ENCODE assay signal across 10 cellular contexts in the genomic region with DNA sequence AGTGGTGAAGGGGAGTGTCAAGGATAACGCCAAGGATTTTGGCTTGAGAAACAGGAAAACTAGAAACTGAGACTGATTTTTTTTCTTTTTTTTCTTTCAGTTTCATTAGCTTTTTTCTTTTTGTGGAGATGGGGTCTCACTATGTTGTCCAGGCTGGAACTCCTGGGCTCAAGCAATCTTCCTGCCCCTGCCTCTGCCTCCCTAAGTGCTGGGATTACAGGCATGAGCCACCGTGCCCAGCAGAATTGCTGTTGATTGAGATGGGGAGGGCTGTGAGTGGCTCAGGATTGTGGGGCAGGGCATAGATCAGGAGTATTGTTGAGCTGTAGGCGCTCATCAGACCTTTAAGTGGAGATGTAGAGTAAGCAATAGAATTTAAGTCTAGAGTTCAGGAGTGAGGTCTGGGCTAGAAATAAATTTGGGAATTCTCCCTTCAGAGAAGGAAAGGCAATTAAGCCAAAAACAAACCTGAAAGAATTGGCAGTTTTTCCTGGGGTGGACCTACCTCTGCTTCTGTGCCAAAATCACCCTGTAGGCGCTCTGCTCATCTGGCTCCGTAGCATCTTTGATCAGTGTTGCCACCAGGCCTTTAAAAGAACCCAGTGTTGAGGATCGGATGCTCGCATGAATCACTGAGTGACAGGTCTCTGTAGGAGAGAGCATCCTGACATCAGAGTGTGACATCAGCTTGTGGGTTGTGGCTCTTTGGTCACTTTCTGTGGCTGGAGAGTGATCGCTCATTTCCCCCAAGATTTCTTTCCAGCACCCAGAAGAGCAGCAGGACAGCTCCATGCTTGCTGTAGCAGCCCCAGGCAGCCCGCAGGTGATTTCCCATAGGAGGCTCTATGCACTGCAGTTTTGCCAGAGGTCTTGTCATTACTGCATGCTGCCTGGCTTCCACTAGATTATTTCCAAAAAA. TPM values are rescaled to one million over a fixed set of nuclear protein-coding genes. Genes with fewer than 3 reads are reported as not detected.
DNase-seq lines count a peak whose midpoint lies in the region; ATAC-seq, FAIRE-seq and TF ChIP-seq lines count a peak whose summit lies in the region.
"Had no signal": no experiment of that assay in that cellular context is flagged by ENCODE, and none has a peak within 500 bp of the region (broad histone marks: within the 10 kb centered on the region; RNA-seq: fewer than 3 reads in every experiment).

No MANE protein-coding gene starts in this region.

- H3K4me1 ChIP-seq in mammary epithelial cell (ENCODE audit: insufficient read depth, low read length) (peaks cover 24% of the 10 kb centered on the region), H1 (replicated peaks in 1 of 4; ENCODE audit: control insufficient read depth in 3 of 4, insufficient read depth in 4 of 4, low read length in 3 of 4) (peaks cover 0 to 9% (median 5%) of the 10 kb centered on the region in 4 experiments; a peak in 4 of 7 replicates)
- H3K4me1 ChIP-seq: ascending aorta had no signal

- H3K4me3 ChIP-seq in mammary epithelial cell (replicated peaks in 1 of 3; ENCODE audit: insufficient read depth in 1 of 3, low read depth in 2 of 3, low read length in 3 of 3) (no peak overlapping the region), H1 (ENCODE audit: extremely low read depth in 1 of 4, insufficient read depth in 2 of 4, low read depth in 3 of 4, low read length in 4 of 4) (no peak overlapping the region)
- H3K4me3 ChIP-seq: ascending aorta had no signal

- H4K8ac ChIP-seq in H1 (ENCODE audit: extremely low read depth, insufficient read depth, low read length) = no peak overlapping the region

- TF ChIP-seq CTCF in mammary epithelial cell (conservative IDR thresholded peaks at IDR 0.05 in 1 of 2, IDR thresholded peaks at IDR 0.05 in 1 of 2; ENCODE audit: extremely low read depth in 1 of 2, insufficient read depth in 1 of 2, low read depth in 1 of 2, low read length in 2 of 2) (no peak), MCF 10A (IDR thresholded peaks at IDR 0.05; ENCODE audit: unreplicated experiment) (no peak), H1 (IDR thresholded peaks at IDR 0.05; ENCODE audit: control extremely low read depth in 1 of 3, insufficient read depth in 1 of 3, low read depth in 1 of 3, low read length in 3 of 3) (no peak), endothelial cell (IDR thresholded peaks at IDR 0.05; ENCODE audit: unreplicated experiment) (no peak)

- no peak overlapping the region for H3K4me2 ChIP-seq in mammary epithelial cell (ENCODE audit: insufficient read depth, low read depth, low read length)
- H3K4me2 ChIP-seq in H1 (ENCODE audit: insufficient read depth in 1 of 2, low read depth in 2 of 2, low read length in 2 of 2) = no peak overlapping the region

- H3K27ac ChIP-seq in mammary epithelial cell (ENCODE audit: insufficient read depth, low read depth, low read length) (no peak overlapping the region), H1 (ENCODE audit: low read depth, low read length) (no peak overlapping the region)
- H3K27ac ChIP-seq: ascending aorta had no signal

- H2AFZ ChIP-seq in mammary epithelial cell (ENCODE audit: low read depth, low read length) = no peak overlapping the region
- no peak overlapping the region for H2AFZ ChIP-seq in H1 (ENCODE audit: low read length)

- ATAC-seq in stimulated activated naive CD8-positive, alpha-beta T cell treated with anti-CD3 and anti-CD28 coated beads, Interleukin-15, amount 100 ng/mL, for 72 hours = peak; percentile 100

- no peak overlapping the region for H3K27ac Mint-ChIP-seq in MCF 10A (ENCODE audit: low read depth, unreplicated experiment)
- H3K27ac Mint-ChIP-seq in stimulated activated naive CD8-positive, alpha-beta T cell treated with anti-CD3 and anti-CD28 coated beads, Interleukin-15, amount 100 ng/mL, for 72 hours = peak overlapping the region in 1 of 2 donors; percentile 5
- H3K27ac Mint-ChIP-seq in endothelial cell (ENCODE audit: unreplicated experiment) = no peak overlapping the region

- H3K23me2 ChIP-seq in H1 (ENCODE audit: low read depth, low read length) = no peaks in the 10 kb centered on the region

- intact Hi-C loops in mammary epithelial cell (cut with micrococcal nuclease) = no loop called here
- intact Hi-C loops in MCF 10A (cut with micrococcal nuclease) = no loop called here

- H3K36me3 Mint-ChIP-seq in MCF 10A (ENCODE audit: insufficient read depth, unreplicated experiment) (no peaks in the 10 kb centered on the region), endothelial cell (ENCODE audit: low read depth, unreplicated experiment) (no peaks in the 10 kb centered on the region)

- H3K9ac ChIP-seq in mammary epithelial cell (ENCODE audit: insufficient read depth, low read length) (no peak overlapping the region), H1 (replicated peaks in 1 of 4; ENCODE audit: extremely low read depth in 1 of 4, low read depth in 3 of 4, low read length in 3 of 4) (no peak overlapping the region)

- H3K4ac ChIP-seq in H1 (replicated peaks; ENCODE audit: insufficient read length, low read depth, low read length) = no peak overlapping the region

- no peak overlapping the region for H3K14ac ChIP-seq in H1 (ENCODE audit: insufficient read length)

- no peak overlapping the region for H3K18ac ChIP-seq in H1 (ENCODE audit: extremely low read depth, low read length)

- BruUV-seq in mammary epithelial cell (replicated peaks; lab: Mats Ljungman, UMichigan) (no TSS peak), MCF 10A (replicated peaks; lab: Mats Ljungman, UMichigan) (no TSS peak)

- H3K9me3 Mint-ChIP-seq in MCF 10A (ENCODE audit: unreplicated experiment) (no peaks in the 10 kb centered on the region), endothelial cell (ENCODE audit: unreplicated experiment) (no peaks in the 10 kb centered on the region)
- H3K9me3 Mint-ChIP-seq in stimulated activated naive CD8-positive, alpha-beta T cell treated with anti-CD3 and anti-CD28 coated beads, Interleukin-15, amount 100 ng/mL, for 72 hours = no peaks in the 10 kb centered on the region

- H2BK12ac ChIP-seq in H1 (ENCODE audit: low read depth, low read length) = no peak overlapping the region

- no peaks in the 10 kb centered on the region for H3K36me3 ChIP-seq in mammary epithelial cell (ENCODE audit: insufficient read depth, low read length)
- H3K36me3 ChIP-seq in H1 (ENCODE audit: control insufficient read depth in 2 of 4, insufficient read depth in 4 of 4, low read length in 3 of 4) = no peaks in the 10 kb centered on the region
- H3K36me3 ChIP-seq: ascending aorta had no signal

- no peaks in the 10 kb centered on the region for H3K79me1 ChIP-seq in H1 (ENCODE audit: low read depth, low read length)

- H4K5ac ChIP-seq in H1 (ENCODE audit: insufficient read length, low read depth, low read length) = no peak overlapping the region

- no peak for TF ChIP-seq RAD21 in H1 (IDR thresholded peaks at IDR 0.05 in 1 of 2, conservative IDR thresholded peaks at IDR 0.05 in 1 of 2; ENCODE audit: low read depth in 2 of 2, low read length in 2 of 2)

- H3K9me3 ChIP-seq in mammary epithelial cell (replicated peaks; ENCODE audit: insufficient read depth, low read length) (no peaks in the 10 kb centered on the region), H1 (ENCODE audit: insufficient read depth in 2 of 2, low read depth in 1 of 2, low read length in 1 of 2) (no peaks in the 10 kb centered on the region)
- H3K9me3 ChIP-seq: ascending aorta had no signal

- in situ Hi-C loops in mammary epithelial cell (cut with MboI; ENCODE audit: low sequenced_read_pairs in 2 of 2) = no loop called here

- TF ChIP-seq EP300 in H1 (IDR thresholded peaks at IDR 0.05; ENCODE audit: borderline replicate concordance in 1 of 2, low read depth in 2 of 2, low read length in 2 of 2) = no peak

- no peak for TF ChIP-seq POLR2A in H1 (IDR thresholded peaks at IDR 0.05; ENCODE audit: control extremely low read depth in 1 of 2, low read depth in 2 of 2, low read length in 2 of 2)

- no peak overlapping the region for H3K4me3 Mint-ChIP-seq in MCF 10A (ENCODE audit: unreplicated experiment)
- H3K4me3 Mint-ChIP-seq in stimulated activated naive CD8-positive, alpha-beta T cell treated with anti-CD3 and anti-CD28 coated beads, Interleukin-15, amount 100 ng/mL, for 72 hours = no peak overlapping the region
- no peak overlapping the region for H3K4me3 Mint-ChIP-seq in endothelial cell (ENCODE audit: unreplicated experiment)

- H4K20me1 ChIP-seq in mammary epithelial cell (ENCODE audit: insufficient read depth, low read length) (no peaks in the 10 kb centered on the region), H1 (replicated peaks in 1 of 2; ENCODE audit: control insufficient read depth in 1 of 2, insufficient read depth in 2 of 2, low read length in 2 of 2) (peaks cover 0 to 3% of the 10 kb centered on the region in 2 experiments)

- H3K27me3 Mint-ChIP-seq in MCF 10A (ENCODE audit: insufficient read depth, unreplicated experiment) (no peaks in the 10 kb centered on the region), endothelial cell (ENCODE audit: unreplicated experiment) (peaks cover 2% of the 10 kb centered on the region)
- no peaks in the 10 kb centered on the region for H3K27me3 Mint-ChIP-seq in stimulated activated naive CD8-positive, alpha-beta T cell treated with anti-CD3 and anti-CD28 coated beads, Interleukin-15, amount 100 ng/mL, for 72 hours

- no peak overlapping the region for H2BK20ac ChIP-seq in H1 (ENCODE audit: low read length)

- POLR2A ChIA-PET in MCF 10A (lab: Yijun Ruan, JAX) = interaction anchor here (0.7 to 9.2 kb wide), 5 partner anchors 9 to 129 kb away, joined by 3 to 74 read pairs (median 4); a partner anchor contains a TSS
- POLR2A ChIA-PET in H1 (lab: Charles Lee; ENCODE audit: partially characterized antibody) = interaction anchor here (1.5 kb wide), 1 partner anchor 15 kb away, joined by 4 read pairs; no protein-coding TSS in a partner anchor

- FAIRE-seq in RCC 7860 (lab: Jason Lieb, UNC) (no peak), H1 (lab: Jason Lieb, UNC) (no peak)

- H3K4me1 Mint-ChIP-seq in MCF 10A (ENCODE audit: insufficient read depth, unreplicated experiment) (peaks cover 20% of the 10 kb centered on the region), endothelial cell (ENCODE audit: unreplicated experiment) (peaks cover 6% of the 10 kb centered on the region)
- H3K4me1 Mint-ChIP-seq in stimulated activated naive CD8-positive, alpha-beta T cell treated with anti-CD3 and anti-CD28 coated beads, Interleukin-15, amount 100 ng/mL, for 72 hours = peaks cover 28% of the 10 kb centered on the region

- no peak overlapping the region for H4K91ac ChIP-seq in H1 (replicated peaks; ENCODE audit: insufficient read length, low read length)

- H2BK120ac ChIP-seq in H1 (replicated peaks; ENCODE audit: low read depth, low read length) = no peak overlapping the region

- no peak overlapping the region for H2BK5ac ChIP-seq in H1 (ENCODE audit: low read depth, low read length)

- H3K79me2 ChIP-seq in mammary epithelial cell (ENCODE audit: insufficient read depth, low read length) (peaks cover 94% of the 10 kb centered on the region), H1 (ENCODE audit: control insufficient read depth in 1 of 2, insufficient read depth in 2 of 2, low read length in 2 of 2) (peaks cover 0 to 31% of the 10 kb centered on the region in 2 experiments; a peak in 2 of 4 replicates)

- dilution Hi-C loops in mammary epithelial cell (cut with HindIII; ENCODE audit: low sequenced_read_pairs) = no loop called here

- H2AK5ac ChIP-seq in H1 (ENCODE audit: low read depth, low read length) = peak overlapping the region; percentile 53; the same call in 1 of the 2 replicates

- WGBS in mammary epithelial cell (ENCODE audit: low coverage, missing lambda C conversion rate) = 90% methylated on average over 8 of the region's 9 CpGs
- WGBS in H1 (ENCODE audit: extremely low coverage in 1 of 2, insufficient coverage in 1 of 2, insufficient read length in 1 of 2, insufficient replicate concordance in 2 of 2, low coverage in 1 of 2, low lambda C conversion rate in 2 of 2, missing lambda C conversion rate in 1 of 2), 2 experiments = 88% methylated on average over 9 of the region's 9 CpGs; no CpG with 5 or more reads in 1 of the 2 experiments

- H3K27me3 ChIP-seq in mammary epithelial cell (ENCODE audit: insufficient read depth, low read length) = no peaks in the 10 kb centered on the region
- H3K27me3 ChIP-seq in H1 (replicated peaks in 1 of 4; ENCODE audit: control insufficient read depth in 3 of 4, extremely low read depth in 1 of 4, insufficient read depth in 3 of 4, low read length in 3 of 4) = no peaks in the 10 kb centered on the region
- H3K27me3 ChIP-seq: ascending aorta had no signal

- CTCF ChIA-PET in mammary epithelial cell (lab: Charles Lee; ENCODE audit: low non-redundant PET) = no interaction called here
- CTCF ChIA-PET in MCF 10A (lab: Yijun Ruan, JAX) = interaction anchor here (0.6 to 3.2 kb wide), 5 partner anchors 66 to 259 kb away, joined by 3 to 13 read pairs (median 4); no protein-coding TSS in a partner anchor
- CTCF ChIA-PET in H1 (lab: Charles Lee; ENCODE audit: partially characterized antibody) = interaction anchor here (0.8 to 1.6 kb wide), 4 partner anchors 10 to 40 kb away, joined by 3 to 5 read pairs (median 3); no protein-coding TSS in a partner anchor

- no peak overlapping the region for H3K56ac ChIP-seq in H1 (replicated peaks; ENCODE audit: insufficient read length, low read depth, low read length)

- peak; percentile 69 for DNase-seq in mammary epithelial cell
- DNase-seq in MCF 10A (ENCODE audit: unreplicated experiment) = no peak
- peak; percentile 43 for DNase-seq in RCC 7860 (ENCODE audit: low spot score)
- DNase-seq in H1 (ENCODE audit: low read depth in 1 of 2, low spot score in 2 of 2) = no peak
- DNase-seq in stimulated activated naive CD8-positive, alpha-beta T cell treated with anti-CD3 and anti-CD28 coated beads, Interleukin-15, amount 100 ng/mL, for 72 hours = peak; percentile 60 to 82
- DNase-seq in endothelial cell (ENCODE audit: low spot score) = no peak
- no peak for DNase-seq in Ammon's horn (ENCODE audit: low spot score)
- no peak for DNase-seq in germinal center (ENCODE audit: low spot score)
- DNase-seq: NCI-H510A treated with DMSO at 0.1 percent for 48 hours had no signal

- H2BK15ac ChIP-seq in H1 (ENCODE audit: low read length) = no peak overlapping the region

- no peak overlapping the region for H3K23ac ChIP-seq in H1 (ENCODE audit: insufficient read length)

RNA-seq across cellular contexts. Expression of a gene that starts 15.8 kb away (rescaled TPM):
- total RNA-seq in mammary epithelial cell (10 to 100 TPM in 1 of 2 donors, 1 to 10 TPM in 1; 5.2 to 23.2 TPM), MCF 10A (2022) (10.1 and 11.9 TPM in 2 replicates), endothelial cell (ENCODE audit: unreplicated experiment) (3.3 TPM)
- polyA plus RNA-seq in mammary epithelial cell (21.7 TPM), H1 (2011; rRNA removed) (16.3 and 20.2 TPM in 2 replicates)
- 38.2 TPM for polyA minus RNA-seq in mammary epithelial cell
- 29.8 and 31.8 TPM in 2 replicates for total RNA-seq in H1 (2021; fragmentation: NEBNext Ultra II Directional; extraction: Animal tissue kit (Norgen Biotek cat#: 25700))
- 13.7 TPM for polyA plus RNA-seq in H1 (2011; cell fraction: cytosol; rRNA removed)
- 9.4 TPM for polyA plus RNA-seq in H1 (2011; cell fraction: nucleus; rRNA removed)
- 25.3 to 33.2 TPM (median 26.2 TPM) in 4 replicates for polyA plus RNA-seq in H1 (2012, experiment 1 of 2)
- 8.6 TPM for polyA plus RNA-seq in H1 (2012, experiment 2 of 2)
- polyA plus RNA-seq in H1 (2013, experiment 1 of 2) = 12.9 TPM
- 14.3 TPM for polyA plus RNA-seq in H1 (2013, experiment 2 of 2)
- 37.3 and 41.7 TPM in 2 replicates for polyA minus RNA-seq in H1 (2011; rRNA and poly(A)+ RNA removed)
- polyA minus RNA-seq in H1 (2011; cell fraction: cytosol; rRNA and poly(A)+ RNA removed) = 11.5 TPM
- polyA minus RNA-seq in H1 (2011; cell fraction: nucleus; rRNA and poly(A)+ RNA removed) = 15.3 TPM

Comparison
In these comparisons a context has a peak if more than half of its experiments do, and no peak if none do; other contexts are left out.
1. DNase-seq: peak in mammary epithelial cell (single experiment), RCC 7860 (single experiment) and stimulated activated naive CD8-positive, alpha-beta T cell treated with anti-CD3 and anti-CD28 coated beads, Interleukin-15, amount 100 ng/mL, for 72 hours (2 of 2); none in MCF 10A (single experiment), H1 (0 of 2), endothelial cell (single experiment), Ammon's horn (single experiment) and germinal center (single experiment).